In genomic region chrX:104108955-104109354, GRCh38 we compare ENCODE assay signal across 13 cellular contexts.
"Had no signal": no experiment of that assay in that cellular context is flagged by ENCODE, and none has a peak within 500 bp of the region (broad histone marks: within the 10 kb centered on the region; RNA-seq: fewer than 3 reads in every experiment).

No MANE protein-coding gene starts in this region.

- H3K4me3 Mint-ChIP-seq: activated CD4-positive, alpha-beta T cell treated with anti-CD3 and anti-CD28 coated beads, Interleukin-2, amount 10 ng/mL, durations not matched to agents 24 days and 14 days had no signal

- H3K27me3 ChIP-seq: gastroesophageal sphincter, vagina had no signal

- H3K9me3 Mint-ChIP-seq: activated CD4-positive, alpha-beta T cell treated with anti-CD3 and anti-CD28 coated beads, Interleukin-2, amount 10 ng/mL, durations not matched to agents 24 days and 14 days had no signal

- ATAC-seq: gastroesophageal sphincter had no signal

- H3K36me3 ChIP-seq: adrenal gland, gastroesophageal sphincter, neutrophil, tibial nerve, vagina had no signal

- H3K27ac ChIP-seq: adrenal gland, coronary artery, gastroesophageal sphincter, neutrophil, tibial nerve, vagina had no signal

- H3K27ac Mint-ChIP-seq: activated CD4-positive, alpha-beta T cell treated with anti-CD3 and anti-CD28 coated beads, Interleukin-2, amount 10 ng/mL, durations not matched to agents 24 days and 14 days had no signal

- H3K4me1 ChIP-seq: adrenal gland, vagina had no signal

- H3K9me3 ChIP-seq: adrenal gland, gastroesophageal sphincter, neutrophil, tibial nerve, vagina had no signal

- H3K4me3 ChIP-seq: adrenal gland, coronary artery, gastroesophageal sphincter, tibial nerve, vagina had no signal

- DNase-seq: activated CD4-positive, alpha-beta T cell treated with anti-CD3 and anti-CD28 coated beads, Interleukin-2, amount 10 ng/mL, durations not matched to agents 24 days and 14 days; activated naive CD4-positive, alpha-beta T cell; caudate nucleus; effector CD4-positive, alpha-beta T cell; retina; stimulated activated CD4-positive, alpha-beta T cell treated with anti-CD3 and anti-CD28 coated beads, Interleukin-15, amount 100 ng/mL, for 24 hours; stimulated activated CD4-positive, alpha-beta T cell treated with anti-CD3 and anti-CD28 coated beads, Interleukin-4, amount 100 ng/mL, for 24 hours had no signal
